Comparison of ENCODE assay signal across 19 cellular contexts in the genomic region with DNA sequence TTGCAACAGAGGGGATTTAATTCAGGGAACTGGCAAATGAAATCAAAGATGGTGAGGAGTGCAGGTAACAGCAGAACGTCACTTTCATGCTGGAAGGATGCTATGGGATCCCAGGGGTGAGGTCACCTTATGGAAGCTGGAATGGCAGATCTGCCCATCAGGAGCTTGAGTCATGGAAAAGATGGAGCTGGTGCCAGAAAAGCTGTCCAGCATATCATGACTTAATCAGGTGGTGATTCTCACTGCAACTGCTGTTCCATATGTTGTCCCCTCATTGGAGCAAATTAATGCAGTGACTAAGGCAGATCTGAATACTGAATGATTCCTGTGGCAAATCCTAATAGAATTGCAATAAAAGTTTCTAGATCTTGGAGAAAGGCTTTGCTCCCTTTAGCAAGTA. TPM values are rescaled to one million over a fixed set of nuclear protein-coding genes. Genes with fewer than 3 reads are reported as not detected.
A peak's percentile ranks its signal among the peaks of the same experiment; 100 is the strongest.
DNase-seq lines count a peak whose midpoint lies in the region; ATAC-seq, FAIRE-seq and TF ChIP-seq lines count a peak whose summit lies in the region.
"Had no signal": no experiment of that assay in that cellular context is flagged by ENCODE, and none has a peak within 500 bp of the region (broad histone marks: within the 10 kb centered on the region; RNA-seq: fewer than 3 reads in every experiment).

No MANE protein-coding gene starts in this region.

- 86% methylated on average over 1 of the region's 1 CpG for WGBS in mammary epithelial cell (ENCODE audit: low coverage, missing lambda C conversion rate)
- 92 to 100% (median 100%) methylated on average over 1 of the region's 1 CpG for WGBS in small intestine, 3 donors
- 92 to 100% methylated on average over 1 of the region's 1 CpG for WGBS in testis, 2 donors

- no peaks in the 10 kb centered on the region for H4K20me1 ChIP-seq in mammary epithelial cell (ENCODE audit: insufficient read depth, low read length)
- H4K20me1 ChIP-seq in PC-3 (ENCODE audit: low read length): no peaks in the 10 kb centered on the region
- H4K20me1 ChIP-seq: BLaER1 had no signal

- H3K9me3 ChIP-seq in mammary epithelial cell (replicated peaks; ENCODE audit: insufficient read depth, low read length): no peaks in the 10 kb centered on the region
- no peaks in the 10 kb centered on the region for H3K9me3 ChIP-seq in PC-3 (ENCODE audit: low read length)
- no peaks in the 10 kb centered on the region for H3K9me3 ChIP-seq in small intestine (ENCODE audit: control insufficient read depth, low read depth)
- H3K9me3 ChIP-seq in testis: no peaks in the 10 kb centered on the region
- H3K9me3 ChIP-seq: A549, BLaER1 had no signal

- no peaks in the 10 kb centered on the region for H3K36me3 Mint-ChIP-seq in MCF 10A (ENCODE audit: insufficient read depth, unreplicated experiment)
- H3K36me3 Mint-ChIP-seq in activated naive CD4-positive, alpha-beta T cell treated with anti-CD3 and anti-CD28 coated beads, Interleukin-2, amount 10 ng/mL, durations not matched to agents 7 days and 5 days: peaks cover 31% of the 10 kb centered on the region
- H3K36me3 Mint-ChIP-seq: CD8-positive, alpha-beta T cell had no signal

- H3K4me3 ChIP-seq in mammary epithelial cell (replicated peaks in 1 of 3; ENCODE audit: insufficient read depth in 1 of 3, low read depth in 2 of 3, low read length in 3 of 3) (no peak overlapping the region), PC-3 (ENCODE audit: low read length) (no peak overlapping the region), fibroblast of mammary gland (ENCODE audit: control insufficient read depth, low read depth, low read length) (no peak overlapping the region), small intestine (ENCODE audit: low read depth in 1 of 2, low read length in 2 of 2) (no peak overlapping the region), testis (no peak overlapping the region)
- H3K4me3 ChIP-seq: A549, BLaER1, K562 had no signal

- no peak for FAIRE-seq in small intestine (lab: Jason Lieb, UNC)
- FAIRE-seq: A549, K562 had no signal

- dilution Hi-C loops in mammary epithelial cell (cut with HindIII; ENCODE audit: low sequenced_read_pairs): no loop called here

- H3K27me3 ChIP-seq in mammary epithelial cell (ENCODE audit: insufficient read depth, low read length) (no peaks in the 10 kb centered on the region), PC-3 (ENCODE audit: low read length) (no peaks in the 10 kb centered on the region), small intestine (ENCODE audit: control insufficient read depth in 2 of 2, insufficient read depth in 2 of 2, low read length in 2 of 2) (no peaks in the 10 kb centered on the region), testis (no peaks in the 10 kb centered on the region)
- H3K27me3 ChIP-seq: BLaER1 had no signal

- no peaks in the 10 kb centered on the region for H3K4me1 Mint-ChIP-seq in MCF 10A (ENCODE audit: insufficient read depth, unreplicated experiment)
- H3K4me1 Mint-ChIP-seq in activated naive CD4-positive, alpha-beta T cell treated with anti-CD3 and anti-CD28 coated beads, Interleukin-2, amount 10 ng/mL, durations not matched to agents 7 days and 5 days: peaks cover 18% of the 10 kb centered on the region

- H3K9ac ChIP-seq in mammary epithelial cell (ENCODE audit: insufficient read depth, low read length) (no peak overlapping the region), PC-3 (ENCODE audit: low read length) (no peak overlapping the region)
- H3K9ac ChIP-seq: BLaER1 had no signal

- no peak for TF ChIP-seq POLR2A in testis (IDR thresholded peaks at IDR 0.05)

- H3K36me3 ChIP-seq in mammary epithelial cell (ENCODE audit: insufficient read depth, low read length) (no peaks in the 10 kb centered on the region), PC-3 (ENCODE audit: low read depth, low read length) (no peaks in the 10 kb centered on the region), small intestine (ENCODE audit: control insufficient read depth in 2 of 2, insufficient read depth in 2 of 2, low read length in 2 of 2) (peaks cover 0 to 6% of the 10 kb centered on the region in 2 donors), testis (ENCODE audit: low read depth, missing control alignments) (no peaks in the 10 kb centered on the region)
- H3K36me3 ChIP-seq: BLaER1 had no signal

- H3F3A ChIP-seq in PC-3 (ENCODE audit: low read length, unreplicated experiment): no peaks in the 10 kb centered on the region

- DNase-seq in mammary epithelial cell (peak; percentile 5), MCF 10A (ENCODE audit: unreplicated experiment) (no peak), PC-3 (peak; percentile 46), fibroblast of mammary gland (ENCODE audit: low read depth) (peak; percentile 61), NCI-H1048 (lab: John Stamatoyannopoulos, UW) (no peak), small intestine (no peak), testis (no peak)
- DNase-seq in activated naive CD4-positive, alpha-beta T cell treated with anti-CD3 and anti-CD28 coated beads, Interleukin-2, amount 10 ng/mL, durations not matched to agents 7 days and 5 days: no peak
- DNase-seq: Calu3; CD8-positive, alpha-beta T cell; MV-4-11; NCI-H1417; NCI-H187 treated with DMSO at 0.1 percent for 48 hours; SHP77 had no signal

- in situ Hi-C loops in mammary epithelial cell (cut with MboI; ENCODE audit: low sequenced_read_pairs in 2 of 2): no loop called here

- no peaks in the 10 kb centered on the region for H3K27me3 Mint-ChIP-seq in MCF 10A (ENCODE audit: insufficient read depth, unreplicated experiment)
- H3K27me3 Mint-ChIP-seq in activated naive CD4-positive, alpha-beta T cell treated with anti-CD3 and anti-CD28 coated beads, Interleukin-2, amount 10 ng/mL, durations not matched to agents 7 days and 5 days: no peaks in the 10 kb centered on the region

- intact Hi-C loops in mammary epithelial cell (cut with micrococcal nuclease) (no loop called here), MCF 10A (cut with micrococcal nuclease) (no loop called here), PC-3 (cut with micrococcal nuclease) (no loop called here), testis (cut with DNase I; ENCODE audit: low total_unique reads) (no loop called here)

- no peak overlapping the region for H3K27ac ChIP-seq in mammary epithelial cell (ENCODE audit: insufficient read depth, low read depth, low read length)
- no peak overlapping the region for H3K27ac ChIP-seq in PC-3 (ENCODE audit: low read length)
- no peak overlapping the region for H3K27ac ChIP-seq in small intestine (ENCODE audit: low read depth in 1 of 2, low read length in 1 of 2)
- no peak overlapping the region for H3K27ac ChIP-seq in testis
- H3K27ac ChIP-seq: A549, BLaER1 had no signal

- H3K79me2 ChIP-seq in mammary epithelial cell (ENCODE audit: insufficient read depth, low read length) (no peaks in the 10 kb centered on the region), PC-3 (ENCODE audit: low read length) (no peaks in the 10 kb centered on the region)

- no peaks in the 10 kb centered on the region for H3K9me3 Mint-ChIP-seq in MCF 10A (ENCODE audit: unreplicated experiment)
- H3K9me3 Mint-ChIP-seq in activated naive CD4-positive, alpha-beta T cell treated with anti-CD3 and anti-CD28 coated beads, Interleukin-2, amount 10 ng/mL, durations not matched to agents 7 days and 5 days: peaks cover 3% of the 10 kb centered on the region
- H3K9me3 Mint-ChIP-seq: CD8-positive, alpha-beta T cell had no signal

- no TSS peak for BruUV-seq in mammary epithelial cell (replicated peaks; lab: Mats Ljungman, UMichigan)
- no TSS peak for BruUV-seq in MCF 10A (replicated peaks; lab: Mats Ljungman, UMichigan)
- no TSS peak for BruUV-seq in PC-3 (replicated peaks; lab: Mats Ljungman, UMichigan)

- CTCF ChIA-PET in mammary epithelial cell (lab: Charles Lee; ENCODE audit: low non-redundant PET): no interaction called here
- CTCF ChIA-PET in MCF 10A (lab: Yijun Ruan, JAX): no interaction called here
- CTCF ChIA-PET in PC-3 (lab: Charles Lee): no interaction called here
- CTCF ChIA-PET in activated naive CD4-positive, alpha-beta T cell treated with anti-CD3 and anti-CD28 coated beads, Interleukin-2, amount 10 ng/mL, durations not matched to agents 7 days and 5 days (lab: Charles Lee): no interaction called here

- H3K4me2 ChIP-seq in mammary epithelial cell (ENCODE audit: insufficient read depth, low read depth, low read length): no peak overlapping the region
- H3K4me2 ChIP-seq in PC-3 (ENCODE audit: low read length): no peak overlapping the region
- H3K4me2 ChIP-seq: A549, BLaER1 had no signal

- H3K4me1 ChIP-seq in mammary epithelial cell (ENCODE audit: insufficient read depth, low read length) (no peaks in the 10 kb centered on the region), PC-3 (ENCODE audit: insufficient read depth, low read length) (no peaks in the 10 kb centered on the region), small intestine (ENCODE audit: control insufficient read depth in 2 of 2, insufficient read depth in 1 of 2, low read depth in 1 of 2, low read length in 1 of 2) (peaks cover 0 to 2% of the 10 kb centered on the region in 2 donors), testis (no peaks in the 10 kb centered on the region)
- H3K4me1 ChIP-seq: A549 had no signal

- H2AFZ ChIP-seq in mammary epithelial cell (ENCODE audit: low read depth, low read length) (no peak overlapping the region), PC-3 (ENCODE audit: low read length) (no peak overlapping the region)

- no peaks in the 10 kb centered on the region for H3K9me2 ChIP-seq in PC-3 (replicated peaks; ENCODE audit: low read length)

- no peak overlapping the region for H3K4me3 Mint-ChIP-seq in MCF 10A (ENCODE audit: unreplicated experiment)
- no peak overlapping the region for H3K4me3 Mint-ChIP-seq in activated naive CD4-positive, alpha-beta T cell treated with anti-CD3 and anti-CD28 coated beads, Interleukin-2, amount 10 ng/mL, durations not matched to agents 7 days and 5 days
- H3K4me3 Mint-ChIP-seq: CD8-positive, alpha-beta T cell had no signal

- TF ChIP-seq CTCF in mammary epithelial cell (conservative IDR thresholded peaks at IDR 0.05 in 1 of 2, IDR thresholded peaks at IDR 0.05 in 1 of 2; ENCODE audit: extremely low read depth in 1 of 2, insufficient read depth in 1 of 2, low read depth in 1 of 2, low read length in 2 of 2): no peak
- no peak for TF ChIP-seq CTCF in MCF 10A (IDR thresholded peaks at IDR 0.05; ENCODE audit: unreplicated experiment)
- TF ChIP-seq CTCF in PC-3 (conservative IDR thresholded peaks at IDR 0.05; ENCODE audit: low read depth, low read length): no peak
- TF ChIP-seq CTCF in fibroblast of mammary gland (conservative IDR thresholded peaks at IDR 0.05; ENCODE audit: control insufficient read depth, insufficient read depth, low read depth, low read length): no peak
- no peak for TF ChIP-seq CTCF in testis (IDR thresholded peaks at IDR 0.05)

- H3K27ac Mint-ChIP-seq in MCF 10A (ENCODE audit: low read depth, unreplicated experiment): no peak overlapping the region
- no peak overlapping the region for H3K27ac Mint-ChIP-seq in activated naive CD4-positive, alpha-beta T cell treated with anti-CD3 and anti-CD28 coated beads, Interleukin-2, amount 10 ng/mL, durations not matched to agents 7 days and 5 days
- H3K27ac Mint-ChIP-seq: CD8-positive, alpha-beta T cell had no signal

- ATAC-seq in PC-3: peak; percentile 31
- ATAC-seq: A549; CD8-positive, alpha-beta T cell; K562 had no signal

- POLR2A ChIA-PET in MCF 10A (lab: Yijun Ruan, JAX) (interaction anchor here (0.9 kb wide), 1 partner anchor 305 kb away, joined by 3 read pairs; no protein-coding TSS in a partner anchor), PC-3 (lab: Charles Lee; ENCODE audit: unreplicated experiment) (no interaction called here)

RNA-seq across cellular contexts. Expression of a gene that starts 38.4 kb away (rescaled TPM):
- total RNA-seq in mammary epithelial cell: not detected
- not detected for polyA plus RNA-seq in mammary epithelial cell
- not detected for polyA minus RNA-seq in mammary epithelial cell
- not detected in 2 replicates for total RNA-seq in MCF 10A (2022)
- not detected in 2 replicates for total RNA-seq in PC-3 (2014; rRNA removed)
- 100 to 1,000 TPM in 1 of 3 donors, 10 to 100 TPM in 2; 20.5 to 103 (median 79.2) TPM for polyA plus RNA-seq in small intestine
- 1 to 10 TPM; 1.5 to 6.7 TPM for total RNA-seq in testis
- 5.2 TPM for polyA plus RNA-seq in testis (ENCODE audit: insufficient read depth, low read depth, low replicate concordance)
- total RNA-seq: H4, K562, RPMI7951 had no signal

Comparison
In these comparisons a context has a peak if more than half of its experiments do, and no peak if none do; other contexts are left out.
1. DNase-seq: peak in mammary epithelial cell (single experiment), PC-3 (single experiment) and fibroblast of mammary gland (single experiment); none in MCF 10A (single experiment), NCI-H1048 (single experiment), small intestine (single experiment), activated naive CD4-positive, alpha-beta T cell treated with anti-CD3 and anti-CD28 coated beads, Interleukin-2, amount 10 ng/mL, durations not matched to agents 7 days and 5 days (single experiment) and testis (single experiment).